Comparison of ENCODE assay signal across 1 cellular context in the genomic region with DNA sequence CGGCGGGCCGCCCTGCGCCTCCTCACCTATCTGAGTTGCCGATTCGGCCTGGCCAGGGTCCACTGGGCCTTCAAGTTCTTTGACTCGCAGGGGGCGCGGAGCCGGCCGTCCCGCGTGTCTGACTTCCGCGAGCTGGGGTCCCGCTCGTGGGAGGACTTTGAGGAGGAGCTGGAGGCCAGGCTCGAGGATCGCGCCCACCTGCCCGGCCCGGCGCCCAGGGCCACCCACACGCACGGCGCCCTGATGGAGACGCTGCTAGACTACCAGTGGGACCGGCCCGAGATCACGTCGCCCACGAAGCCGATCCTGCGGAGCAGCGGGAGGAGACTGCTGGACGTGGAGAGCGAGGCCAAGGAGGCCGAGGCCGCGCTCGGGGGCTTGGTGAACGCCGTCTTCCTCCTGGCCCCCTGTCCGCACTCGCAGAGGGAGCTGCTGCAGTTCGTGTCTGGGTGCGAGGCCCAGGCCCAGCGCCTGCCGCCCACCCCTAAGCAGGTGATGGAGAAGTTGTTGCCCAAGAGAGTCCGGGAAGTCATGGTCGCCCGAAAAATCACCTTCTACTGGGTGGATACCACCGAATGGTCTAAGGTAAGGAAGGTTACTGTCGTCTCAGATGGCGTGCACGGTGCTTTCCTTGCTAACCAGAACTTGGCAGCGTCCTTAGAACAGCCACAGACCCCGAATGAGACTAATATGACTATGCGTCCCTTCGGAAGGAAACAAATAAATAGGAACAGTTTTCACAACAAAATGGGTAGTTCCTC.
TF ChIP-seq lines count a peak whose summit lies in the region.

No MANE protein-coding gene starts in this region.

TF ChIP-seq in HEK293, 187 proteins besides CTCF, POLR2A, EP300 and RAD21 (continued from another document):
- peak; percentile 24; the same call in 1 of the 2 replicates for TF ChIP-seq ZNF324 (tag by site-specific recombination; IDR thresholded peaks at IDR 0.05)
- TF ChIP-seq ZNF214 (tag by site-specific recombination; IDR thresholded peaks at IDR 0.05; ENCODE audit: borderline replicate concordance) = no peak
- TF ChIP-seq, protein P1, sequence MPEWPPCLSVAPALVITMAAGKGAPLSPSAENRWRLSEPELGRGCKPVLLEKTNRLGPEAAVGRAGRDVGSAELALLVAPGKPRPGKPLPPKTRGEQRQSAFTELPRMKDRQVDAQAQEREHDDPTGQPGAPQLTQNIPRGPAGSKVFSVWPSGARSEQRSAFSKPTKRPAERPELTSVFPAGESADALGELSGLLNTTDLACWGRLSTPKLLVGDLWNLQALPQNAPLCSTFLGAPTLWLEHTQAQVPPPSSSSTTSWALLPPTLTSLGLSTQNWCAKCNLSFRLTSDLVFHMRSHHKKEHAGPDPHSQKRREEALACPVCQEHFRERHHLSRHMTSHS (tag by site-specific recombination; IDR thresholded peaks at IDR 0.05) = no peak
- TF ChIP-seq KLF8 (tag by site-specific recombination; IDR thresholded peaks at IDR 0.05) = no peak
